1 cellular context compared by ENCODE assay signal in genomic region chr12:57570438-57570837, GRCh38. TPM values are rescaled to one million over a fixed set of nuclear protein-coding genes. Genes with fewer than 3 reads are reported as not detected.
"Had no signal": no experiment of that assay in that cellular context is flagged by ENCODE, and none has a peak within 500 bp of the region (broad histone marks: within the 10 kb centered on the region; RNA-seq: fewer than 3 reads in every experiment).

No MANE protein-coding gene starts in this region.

RNA-seq across cellular contexts. Expression of gene KIF5A, which starts 20.6 kb away (rescaled TPM):
- total RNA-seq: LHCN-M2 had no signal
